2 cellular contexts compared by ENCODE assay signal in the genomic region with DNA sequence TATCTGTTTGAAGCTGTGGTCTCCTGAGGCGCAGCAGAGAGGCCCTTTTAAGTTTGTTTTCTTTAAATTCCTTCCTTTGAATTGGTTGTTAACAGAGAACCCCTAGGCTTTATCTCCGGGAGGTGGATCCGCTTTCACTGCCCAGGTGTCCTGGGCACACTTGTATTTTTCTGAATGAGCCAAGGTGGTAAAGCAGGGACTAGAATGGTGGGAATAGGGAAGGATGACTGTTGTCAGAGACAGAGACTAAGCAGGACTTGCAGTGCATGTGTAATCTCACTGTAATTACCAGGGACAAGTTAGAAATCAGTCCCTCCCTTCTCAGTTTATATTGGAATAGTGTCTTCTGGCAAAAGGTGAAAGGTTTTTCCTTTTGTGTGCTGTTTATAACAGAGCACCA.
TF ChIP-seq lines count a peak whose summit lies in the region.

No MANE protein-coding gene starts in this region.

TF ChIP-seq in HEK293, 187 proteins besides CTCF, POLR2A, EP300 and RAD21 (continued from another document):
- TF ChIP-seq ZNF341 (tag by site-specific recombination; IDR thresholded peaks at IDR 0.05; ENCODE audit: low read depth): no peak
- peak; percentile 88 for TF ChIP-seq WT1 (tag by site-specific recombination; IDR thresholded peaks at IDR 0.05)
- 0 out of 2 replicates have a peak, but pooled peaks have one; percentile 31 for TF ChIP-seq ZXDB (tag by site-specific recombination; IDR thresholded peaks at IDR 0.05)
- TF ChIP-seq GLI4 (tag by site-specific recombination; IDR thresholded peaks at IDR 0.05): no peak
- TF ChIP-seq MZF1 (tag by site-specific recombination; IDR thresholded peaks at IDR 0.05; ENCODE audit: borderline replicate concordance): no peak
- no peak for TF ChIP-seq ZNF16 (tag by site-specific recombination; IDR thresholded peaks at IDR 0.05; ENCODE audit: low read depth)
- TF ChIP-seq, protein P1, sequence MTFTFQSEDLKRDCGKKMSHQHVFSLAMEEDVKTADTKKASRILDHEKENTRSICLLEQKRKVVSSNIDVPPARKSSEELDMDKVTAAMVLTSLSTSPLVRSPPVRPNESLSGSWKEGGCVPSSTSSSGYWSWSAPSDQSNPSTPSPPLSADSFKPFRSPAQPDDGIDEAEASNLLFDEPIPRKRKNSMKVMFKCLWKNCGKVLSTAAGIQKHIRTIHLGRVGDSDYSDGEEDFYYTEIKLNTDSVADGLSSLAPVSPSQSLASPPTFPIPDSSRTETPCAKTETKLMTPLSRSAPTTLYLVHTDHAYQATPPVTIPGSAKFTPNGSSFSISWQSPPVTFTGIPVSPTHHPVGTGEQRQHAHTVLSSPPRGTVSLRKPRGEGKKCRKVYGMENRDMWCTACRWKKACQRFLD (tag by site-specific recombination; IDR thresholded peaks at IDR 0.05): no peak
- no peak for TF ChIP-seq BCL11B (tag by site-specific recombination; IDR thresholded peaks at IDR 0.05; ENCODE audit: low read depth)
- no peak for TF ChIP-seq ZBTB17 (tag by site-specific recombination; IDR thresholded peaks at IDR 0.05)
- TF ChIP-seq, protein P2, sequence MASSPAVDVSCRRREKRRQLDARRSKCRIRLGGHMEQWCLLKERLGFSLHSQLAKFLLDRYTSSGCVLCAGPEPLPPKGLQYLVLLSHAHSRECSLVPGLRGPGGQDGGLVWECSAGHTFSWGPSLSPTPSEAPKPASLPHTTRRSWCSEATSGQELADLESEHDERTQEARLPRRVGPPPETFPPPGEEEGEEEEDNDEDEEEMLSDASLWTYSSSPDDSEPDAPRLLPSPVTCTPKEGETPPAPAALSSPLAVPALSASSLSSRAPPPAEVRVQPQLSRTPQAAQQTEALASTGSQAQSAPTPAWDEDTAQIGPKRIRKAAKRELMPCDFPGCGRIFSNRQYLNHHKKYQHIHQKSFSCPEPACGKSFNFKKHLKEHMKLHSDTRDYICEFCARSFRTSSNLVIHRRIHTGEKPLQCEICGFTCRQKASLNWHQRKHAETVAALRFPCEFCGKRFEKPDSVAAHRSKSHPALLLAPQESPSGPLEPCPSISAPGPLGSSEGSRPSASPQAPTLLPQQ (tag by site-specific recombination; IDR thresholded peaks at IDR 0.05): 0 out of 2 replicates have a peak, but pooled peaks have one; percentile 14
- TF ChIP-seq, protein P3, sequence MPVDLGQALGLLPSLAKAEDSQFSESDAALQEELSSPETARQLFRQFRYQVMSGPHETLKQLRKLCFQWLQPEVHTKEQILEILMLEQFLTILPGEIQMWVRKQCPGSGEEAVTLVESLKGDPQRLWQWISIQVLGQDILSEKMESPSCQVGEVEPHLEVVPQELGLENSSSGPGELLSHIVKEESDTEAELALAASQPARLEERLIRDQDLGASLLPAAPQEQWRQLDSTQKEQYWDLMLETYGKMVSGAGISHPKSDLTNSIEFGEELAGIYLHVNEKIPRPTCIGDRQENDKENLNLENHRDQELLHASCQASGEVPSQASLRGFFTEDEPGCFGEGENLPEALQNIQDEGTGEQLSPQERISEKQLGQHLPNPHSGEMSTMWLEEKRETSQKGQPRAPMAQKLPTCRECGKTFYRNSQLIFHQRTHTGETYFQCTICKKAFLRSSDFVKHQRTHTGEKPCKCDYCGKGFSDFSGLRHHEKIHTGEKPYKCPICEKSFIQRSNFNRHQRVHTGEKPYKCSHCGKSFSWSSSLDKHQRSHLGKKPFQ (tag by site-specific recombination; IDR thresholded peaks at IDR 0.05): peak; percentile 72
- TF ChIP-seq IKZF3 (tag by site-specific recombination; IDR thresholded peaks at IDR 0.05): 0 out of 2 replicates have a peak, but pooled peaks have one; percentile 10
- TF ChIP-seq KLF9 (tag by site-specific recombination; IDR thresholded peaks at IDR 0.05; ENCODE audit: low read depth): no peak
- peak; percentile 68; the same call in 1 of the 2 replicates for TF ChIP-seq PRDM1 (tag by site-specific recombination; IDR thresholded peaks at IDR 0.05)
- TF ChIP-seq ZIC2 (tag by site-specific recombination; IDR thresholded peaks at IDR 0.05): peak; percentile 34; the same call in 1 of the 2 replicates
- peak; percentile 88 for TF ChIP-seq GLIS1 (tag by site-specific recombination; IDR thresholded peaks at IDR 0.05)
- TF ChIP-seq ZNF658 (tag by site-specific recombination; IDR thresholded peaks at IDR 0.05): no peak
- no peak for TF ChIP-seq HOXA7 (CRISPR knock-in tag; IDR thresholded peaks at IDR 0.05; ENCODE audit: borderline replicate concordance)
- no peak for TF ChIP-seq ZNF48 (tag by site-specific recombination; IDR thresholded peaks at IDR 0.05)
- TF ChIP-seq SP7 (tag by site-specific recombination; IDR thresholded peaks at IDR 0.05): peak; percentile 85
TF ChIP-seq in HEK293: peak in this region for 9.

TF ChIP-seq in H1, 55 proteins besides CTCF, POLR2A, EP300 and RAD21 (continued from another document):
- no peak for TF ChIP-seq ASH2L (IDR thresholded peaks at IDR 0.05; ENCODE audit: low read length)
